Comparison of ENCODE assay signal across 8 cellular contexts in genomic region chr6:136550045-136550329, GRCh38. TPM values are rescaled to one million over a fixed set of nuclear protein-coding genes. Genes with fewer than 3 reads are reported as not detected.
DNase-seq lines count a peak whose midpoint lies in the region; ATAC-seq and TF ChIP-seq lines count a peak whose summit lies in the region.

No MANE protein-coding gene starts in this region.

- no peaks in the 10 kb centered on the region for H3K27me3 ChIP-seq in breast epithelium
- peaks cover 8 to 35% of the 10 kb centered on the region in 2 donors for H3K27me3 ChIP-seq in left lung
- H3K27me3 ChIP-seq in testis: no peaks in the 10 kb centered on the region

- H3K9me3 ChIP-seq in breast epithelium (no peaks in the 10 kb centered on the region), left lung (no peaks in the 10 kb centered on the region), testis (no peaks in the 10 kb centered on the region)

- H3K27ac ChIP-seq in breast epithelium (peak overlapping the region; percentile 94 to 95), left lung (peak overlapping the region; percentile 48 to 66), testis (peak overlapping the region; percentile 79 to 81)

- intact Hi-C loops in breast epithelium (cut with DNase I; ENCODE audit: low total_unique reads) (no loop called here), left lung (cut with DNase I) (no loop called here), testis (cut with DNase I; ENCODE audit: low total_unique reads) (no loop called here)

- WGBS in testis, 2 donors: 0% methylated on average over 11 of the region's 46 CpGs; no CpG with 5 or more reads in 1 of the 2 donors

- ATAC-seq in GM21367 (IDR thresholded peaks at IDR 0.05; ENCODE audit: unreplicated experiment) (peak; percentile 49), HG03565 (IDR thresholded peaks at IDR 0.05; ENCODE audit: unreplicated experiment) (peak; percentile 36), left lung (peak; percentile 71)

- H3K4me3 ChIP-seq in breast epithelium: peak overlapping the region; percentile 70 to 81 (median 76)
- H3K4me3 ChIP-seq in left lung: peak overlapping the region; percentile 58 to 68
- H3K4me3 ChIP-seq in testis: peak overlapping the region; percentile 86 to 90

- peaks cover 0 to 4% of the 10 kb centered on the region in 2 donors for H3K4me1 ChIP-seq in breast epithelium
- H3K4me1 ChIP-seq in left lung: peaks cover 4 to 19% of the 10 kb centered on the region in 2 donors
- H3K4me1 ChIP-seq in testis: peaks cover 13% of the 10 kb centered on the region

- no peaks in the 10 kb centered on the region for H3K36me3 ChIP-seq in breast epithelium
- H3K36me3 ChIP-seq in left lung: peaks cover 0 to 2% of the 10 kb centered on the region in 2 donors
- no peaks in the 10 kb centered on the region for H3K36me3 ChIP-seq in testis (ENCODE audit: low read depth, missing control alignments)

- TF ChIP-seq POLR2A in breast epithelium (IDR thresholded peaks at IDR 0.05) (no peak), testis (IDR thresholded peaks at IDR 0.05) (no peak)

- TF ChIP-seq CTCF in GM10266 (IDR thresholded peaks at IDR 0.05; ENCODE audit: control insufficient read depth, insufficient read depth, low read depth, missing control alignments) (no peak), breast epithelium (IDR thresholded peaks at IDR 0.05) (no peak), left lung (IDR thresholded peaks at IDR 0.05) (no peak), testis (IDR thresholded peaks at IDR 0.05) (no peak)

- DNase-seq in GM10266 (ENCODE audit: extremely low spot score) (peak; percentile 73), breast epithelium (ENCODE audit: low spot score in 2 of 2) (no peak), left lung (no peak), testis (peak; percentile 21), HK-2 (ENCODE audit: unreplicated experiment) (no peak)
- no peak for DNase-seq in activated CD4-positive, CD25-positive, alpha-beta regulatory T cell treated with anti-CD3 and anti-CD28 coated beads, Interleukin-2, amount 50 U/mL, for 72 hours

RNA-seq across cellular contexts. Expression of gene MAP7, which starts 0.2 kb away (rescaled TPM):
- total RNA-seq in breast epithelium (10 to 100 TPM; 14.2 to 42.4 (median 16.4) TPM), left lung (10 to 100 TPM; 16.8 to 22.0 TPM), testis (10 to 100 TPM; 38.5 to 48.7 TPM)
- 61.4 TPM for polyA plus RNA-seq in testis (ENCODE audit: insufficient read depth, low read depth, low replicate concordance)

Comparison
In these comparisons a context has a peak if more than half of its experiments do, and no peak if none do; other contexts are left out.
1. DNase-seq: peak in GM10266 (single experiment) and testis (single experiment); none in breast epithelium (0 of 2), left lung (0 of 2), HK-2 (single experiment) and activated CD4-positive, CD25-positive, alpha-beta regulatory T cell treated with anti-CD3 and anti-CD28 coated beads, Interleukin-2, amount 50 U/mL, for 72 hours (single experiment).
2. Peak in every context shown above with its lines, with median percentiles within 50 percentile points of each other: ATAC-seq, H3K27ac ChIP-seq and H3K4me3 ChIP-seq.